Comparison of ENCODE assay signal across 8 cellular contexts in the genomic region with DNA sequence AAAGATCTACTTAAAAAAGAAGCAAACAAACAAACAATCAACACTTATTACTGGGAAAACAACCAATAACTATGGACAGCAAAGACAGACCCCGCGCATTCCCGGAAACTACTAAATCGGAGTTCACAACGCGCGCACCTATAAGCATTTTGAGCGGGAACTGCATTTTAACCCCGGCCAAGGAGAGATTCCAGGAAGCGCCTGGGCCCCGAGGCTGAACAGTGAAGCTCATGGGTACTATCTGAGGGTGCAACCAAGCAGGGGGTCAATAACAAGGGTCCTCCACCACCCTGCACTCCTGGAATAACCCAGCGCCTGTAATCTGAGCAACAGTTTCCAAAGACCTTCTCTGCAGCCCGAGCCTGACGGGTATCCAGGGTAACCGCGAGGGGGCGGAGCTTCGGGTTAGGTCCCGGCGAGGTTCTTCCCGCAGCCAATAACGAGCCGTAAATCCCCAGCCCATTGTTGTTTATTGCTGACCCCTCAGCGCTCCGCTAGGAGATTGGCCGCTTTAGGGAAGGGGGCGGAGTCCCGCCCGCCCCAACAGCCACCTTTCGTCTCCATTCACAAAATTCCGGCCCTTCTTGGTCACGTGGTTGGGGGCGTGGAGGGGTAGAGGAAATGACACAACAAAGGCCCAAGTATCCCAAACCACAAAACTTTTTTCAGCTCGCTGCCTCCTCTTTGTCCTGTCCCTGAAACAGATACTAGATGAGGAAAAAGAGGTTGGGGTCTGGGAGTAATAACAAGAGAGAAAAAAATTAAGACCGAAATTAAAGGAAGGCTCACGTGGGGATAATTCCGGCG.
DNase-seq lines count a peak whose midpoint lies in the region; ATAC-seq lines count a peak whose summit lies in the region.

No MANE protein-coding gene starts in this region.

- ATAC-seq in HG02798 (IDR thresholded peaks at IDR 0.05; ENCODE audit: poor library complexity, unreplicated experiment): peak; percentile 92

- H3K4me3 ChIP-seq in GM08714 (ENCODE audit: low read length): peak overlapping the region; percentile 37

- DNase-seq in NCI-H187 (lab: John Stamatoyannopoulos, UW): peak; percentile 90 to 91
- peak; percentile 48 for DNase-seq in T-helper 9 cell
- peak; percentile 93 for DNase-seq in brain pericyte (ENCODE audit: low read depth, low spot score)
- peak; percentile 92 for DNase-seq in iPS DF 4.7 (ENCODE audit: extremely low read depth, low spot score)
- DNase-seq in retina: peak; percentile 95
- DNase-seq in GM19240 (ENCODE audit: insufficient read length, low spot score): no peak
